Comparison of ENCODE assay signal across 18 cellular contexts in genomic region chr3:100209169-100209568, GRCh38.
"Had no signal": no experiment of that assay in that cellular context is flagged by ENCODE, and none has a peak within 500 bp of the region (broad histone marks: within the 10 kb centered on the region; RNA-seq: fewer than 3 reads in every experiment).

No MANE protein-coding gene starts in this region.

- H3K27me3 ChIP-seq: colonic mucosa, heart left ventricle, stomach, transverse colon had no signal

- H3K9me3 Mint-ChIP-seq: immature natural killer cell, naive B cell had no signal

- H3K4me3 ChIP-seq: colonic mucosa, heart left ventricle, lung, stomach, transverse colon had no signal

- DNase-seq: colonic mucosa; foreskin melanocyte; heart left ventricle; hypothalamus; left ventricle myocardium inferior; mesendoderm; naive B cell; psoas muscle; retina; stimulated activated CD4-positive, alpha-beta T cell treated with anti-CD3 and anti-CD28 coated beads, Interleukin-2, amount 100 ng/mL, for 24 hours; stimulated activated CD4-positive, alpha-beta T cell treated with anti-CD3 and anti-CD28 coated beads, Interleukin-4, amount 100 ng/mL, for 4 hours; stomach; substantia nigra; transverse colon had no signal

- H3K4me3 Mint-ChIP-seq: nephron had no signal

- ATAC-seq: psoas muscle had no signal

- H3K36me3 Mint-ChIP-seq: immature natural killer cell, naive B cell had no signal

- H3K9me3 ChIP-seq: colonic mucosa, psoas muscle, stomach, thoracic aorta, transverse colon had no signal

- H3K4me1 ChIP-seq: colonic mucosa had no signal

- H3K36me3 ChIP-seq: colonic mucosa, heart left ventricle, left ventricle myocardium inferior, stomach, thoracic aorta, transverse colon had no signal

- H3K27ac ChIP-seq: thoracic aorta had no signal

- H3K27me3 Mint-ChIP-seq: naive B cell had no signal
